8 cellular contexts compared by ENCODE assay signal in genomic region chr15:55742498-55742926, GRCh38. TPM values are rescaled to one million over a fixed set of nuclear protein-coding genes. Genes with fewer than 3 reads are reported as not detected.
A peak's percentile ranks its signal among the peaks of the same experiment; 100 is the strongest.
DNase-seq lines count a peak whose midpoint lies in the region; ATAC-seq and TF ChIP-seq lines count a peak whose summit lies in the region.

No MANE protein-coding gene starts in this region.

- H3K4me1 ChIP-seq in SJCRH30 = peaks cover 18% of the 10 kb centered on the region
- peaks cover 12% of the 10 kb centered on the region for H3K4me1 ChIP-seq in ectodermal cell (ENCODE audit: control insufficient read depth, insufficient read depth, low read length)
- H3K4me1 ChIP-seq in mucosa of descending colon (ENCODE audit: low read depth) = peaks cover 13% of the 10 kb centered on the region
- H3K4me1 ChIP-seq in aorta (ENCODE audit: control insufficient read depth in 1 of 2, insufficient read depth in 2 of 2, low read length in 2 of 2) = no peaks in the 10 kb centered on the region

- H3K27ac ChIP-seq in SJCRH30 = peak overlapping the region; percentile 94
- peak overlapping the region; percentile 94 for H3K27ac ChIP-seq in ectodermal cell (ENCODE audit: insufficient read depth, low read depth, low read length, poor library complexity, severe bottlenecking)
- H3K27ac ChIP-seq in aorta (ENCODE audit: low read depth in 1 of 2, low read length in 2 of 2) = no peak overlapping the region

- intact Hi-C loops in mucosa of descending colon (cut with DNase I, micrococcal nuclease) (no loop called here), aorta (cut with DNase I) (no loop called here)

- H3K4me3 ChIP-seq in SJCRH30 (peak overlapping the region; percentile 90), ectodermal cell (ENCODE audit: insufficient read depth, low read depth, low read length) (peak overlapping the region; percentile 97), mucosa of descending colon (peak overlapping the region; percentile 17), aorta (ENCODE audit: low read length in 2 of 2) (peak overlapping the region; percentile 61 to 80)

- H3K9me3 ChIP-seq in SJCRH30 (replicated peaks) (no peaks in the 10 kb centered on the region), ectodermal cell (ENCODE audit: control insufficient read depth, low read length) (no peaks in the 10 kb centered on the region), mucosa of descending colon (no peaks in the 10 kb centered on the region), aorta (ENCODE audit: control insufficient read depth, low read length) (no peaks in the 10 kb centered on the region)

- H3K36me3 ChIP-seq in SJCRH30 (peaks cover 22% of the 10 kb centered on the region), ectodermal cell (ENCODE audit: control insufficient read depth, insufficient read depth, low read length) (no peaks in the 10 kb centered on the region), mucosa of descending colon (ENCODE audit: low read depth) (no peaks in the 10 kb centered on the region), aorta (ENCODE audit: control insufficient read depth in 1 of 2, insufficient read depth in 2 of 2, low read length in 1 of 2) (no peaks in the 10 kb centered on the region)

- DNase-seq in AG08395 (ENCODE audit: low spot score) = peak; percentile 16
- DNase-seq in GM13977 (ENCODE audit: low spot score) = peak; percentile 44
- DNase-seq in SJCRH30 = no peak
- DNase-seq in mucosa of descending colon = peak in 2 of 3 donors; percentile 22 to 40
- peak; percentile 56 to 81 for DNase-seq in aorta

- WGBS in ectodermal cell, 2 experiments = 0% methylated on average over 52 of the region's 52 CpGs
- WGBS in aorta, 2 donors = 0 to 1% methylated on average over 21 to 52 of the region's 52 CpGs

- in situ Hi-C loops in GM13977 (cut with MboI; ENCODE audit: low pct_unique_long_range_greater_than_20kb, low sequenced_read_pairs, unreplicated experiment) = no loop called here

- TF ChIP-seq CTCF in GM13977 (IDR thresholded peaks at IDR 0.05; ENCODE audit: extremely low read depth, insufficient read depth, missing control alignments) = no peak
- TF ChIP-seq CTCF in mucosa of descending colon (IDR thresholded peaks at IDR 0.05) = no peak

- no peaks in the 10 kb centered on the region for H3K27me3 ChIP-seq in SJCRH30
- H3K27me3 ChIP-seq in ectodermal cell (ENCODE audit: control insufficient read depth, insufficient read depth, low read length, poor library complexity, severe bottlenecking) = no peaks in the 10 kb centered on the region
- no peaks in the 10 kb centered on the region for H3K27me3 ChIP-seq in aorta (ENCODE audit: control insufficient read depth in 1 of 2, insufficient read depth in 2 of 2, low read length in 1 of 2)

- ATAC-seq in mucosa of descending colon (peak; percentile 62), aorta (ENCODE audit: low FRiP score) (peak; percentile 40), GM18861 (IDR thresholded peaks at IDR 0.05; ENCODE audit: unreplicated experiment) (no peak), HG03025 (IDR thresholded peaks at IDR 0.05; ENCODE audit: low FRiP score, unreplicated experiment) (no peak)

RNA-seq across cellular contexts. Expression of gene PRTG, which starts 0.4 kb away (rescaled TPM):
- total RNA-seq in SJCRH30 (2014; rRNA removed; shearing (Covaris generic)) = 43.5 and 50.3 TPM in 2 replicates
- polyA plus RNA-seq in ectodermal cell (2013, experiment 1 of 4) = 337 TPM
- 401 TPM for polyA plus RNA-seq in ectodermal cell (2013, experiment 2 of 4)
- polyA plus RNA-seq in ectodermal cell (2013, experiment 3 of 4) = 254 TPM
- 315 TPM for polyA plus RNA-seq in ectodermal cell (2013, experiment 4 of 4)
- 1 to 10 TPM in 1 of 3 donors, under 1 TPM in 2; 0.41 to 2.0 (median 0.78) TPM for total RNA-seq in mucosa of descending colon
- 1 to 10 TPM; 2.1 to 4.4 TPM for total RNA-seq in aorta
- under 1 TPM in 1 of 2 donors, not detected in 1; 0.13 TPM for polyA plus RNA-seq in aorta

Comparison
In these comparisons a context has a peak if more than half of its experiments do, and no peak if none do; other contexts are left out.
1. DNase-seq: peak in AG08395 (single experiment), GM13977 (single experiment), mucosa of descending colon (2 of 3) and aorta (2 of 2); none in SJCRH30 (0 of 2).
2. H3K27ac ChIP-seq: peak in SJCRH30 (single experiment) and ectodermal cell (single experiment); none in aorta (0 of 2).
3. H3K4me3 ChIP-seq: peak in every context shown above with its lines; median percentile 97 in ectodermal cell; 90 in SJCRH30; 70 in aorta; 17 in mucosa of descending colon.
4. ATAC-seq: peak in mucosa of descending colon (single experiment) and aorta (single experiment); none in GM18861 (single experiment) and HG03025 (single experiment).